In genomic region chr9:92669890-92670708, GRCh38 we compare ENCODE assay signal across 8 cellular contexts. TPM values are rescaled to one million over a fixed set of nuclear protein-coding genes. Genes with fewer than 3 reads are reported as not detected.
DNase-seq lines count a peak whose midpoint lies in the region; ATAC-seq and TF ChIP-seq lines count a peak whose summit lies in the region.

TSS of gene IPPK (minus strand) at chr9:92670131. CDS start at chr9:92669988, 143 bp downstream.

- H4K20me1 ChIP-seq in KMS-11 (ENCODE audit: insufficient read depth), result no peaks in the 10 kb centered on the region

- H3K4me3 ChIP-seq in KMS-11 (IDR thresholded peaks at IDR 0.05; ENCODE audit: insufficient read depth, low read depth, low read length) (no peak within 1 kb of the TSS), Panc1 (ENCODE audit: low read depth in 2 of 2, low read length in 2 of 2) (peak within 1 kb of the TSS; percentile 92 to 98), esophagus (ENCODE audit: low read depth in 1 of 2, low read length in 2 of 2) (peak within 1 kb of the TSS; percentile 72 to 96), mucosa of stomach (ENCODE audit: low read length) (peak within 1 kb of the TSS; percentile 97)

- H3K9ac ChIP-seq in KMS-11 (peak within 1 kb of the TSS; percentile 64; the same call in 1 of the 2 replicates), mucosa of stomach (ENCODE audit: low read length) (peak within 1 kb of the TSS; percentile 79)

- peak within 1 kb of the TSS; percentile 70 for H3K4me2 ChIP-seq in KMS-11

- in situ Hi-C loops in Panc1 (cut with HindIII; ENCODE audit: low pct_unique_long_range_greater_than_20kb, low sequenced_read_pairs), result no loop called here

- H3K4me1 ChIP-seq in KMS-11 (ENCODE audit: low read depth, poor library complexity, severe bottlenecking) (peaks cover 21% of the 10 kb centered on the region), Panc1 (ENCODE audit: control insufficient read depth, insufficient read depth, low read length) (peaks cover 5% of the 10 kb centered on the region; the same call in 1 of the 2 replicates), esophagus (ENCODE audit: control insufficient read depth in 2 of 2, insufficient read depth in 2 of 2, low read length in 1 of 2) (peaks cover 5 to 19% of the 10 kb centered on the region in 2 donors), mucosa of stomach (ENCODE audit: control insufficient read depth, insufficient read depth, low read length) (peaks cover 11% of the 10 kb centered on the region)

- POLR2A ChIA-PET in Panc1 (lab: Charles Lee), result interaction anchor here (0.6 kb wide), 1 partner anchor 107 kb away, joined by 7 read pairs; no protein-coding TSS in a partner anchor

- intact Hi-C loops in Panc1 (cut with micrococcal nuclease; ENCODE audit: unreplicated experiment), result no loop called here

- TF ChIP-seq CTCF in KMS-11 (conservative IDR thresholded peaks at IDR 0.05; ENCODE audit: low read depth, low read length) (no peak), Panc1 (IDR thresholded peaks at IDR 0.05) (no peak)

- CTCF ChIA-PET in Panc1 (lab: Charles Lee), result interaction anchor here (1.3 kb wide), 1 partner anchor 121 kb away, joined by 4 read pairs; no protein-coding TSS in a partner anchor

- H3K27me3 ChIP-seq in KMS-11 (ENCODE audit: insufficient read depth, low read depth), result no peaks in the 10 kb centered on the region
- no peaks in the 10 kb centered on the region for H3K27me3 ChIP-seq in Panc1 (ENCODE audit: control insufficient read depth, insufficient read depth, low read length)
- H3K27me3 ChIP-seq in esophagus (ENCODE audit: control insufficient read depth in 1 of 2, insufficient read depth in 2 of 2, low read length in 2 of 2), result no peaks in the 10 kb centered on the region
- no peaks in the 10 kb centered on the region for H3K27me3 ChIP-seq in mucosa of stomach (ENCODE audit: control insufficient read depth, insufficient read depth, low read length)

- H3K27ac ChIP-seq in KMS-11, result peak within 1 kb of the TSS; percentile 44
- peak within 1 kb of the TSS; percentile 96 for H3K27ac ChIP-seq in Panc1 (ENCODE audit: low read length)
- peak within 1 kb of the TSS; percentile 99 to 100 for H3K27ac ChIP-seq in esophagus (ENCODE audit: low read depth in 2 of 2, low read length in 1 of 2)

- peaks cover 49% of the 10 kb centered on the region for H3K79me2 ChIP-seq in KMS-11 (ENCODE audit: insufficient read depth, low read depth)

- H3K9me3 ChIP-seq in Panc1 (ENCODE audit: control insufficient read depth, insufficient read depth, low read depth, low read length) (no peaks in the 10 kb centered on the region), esophagus (ENCODE audit: control insufficient read depth in 2 of 2, insufficient read depth in 1 of 2, low read depth in 1 of 2, low read length in 1 of 2) (no peaks in the 10 kb centered on the region), mucosa of stomach (ENCODE audit: control insufficient read depth, low read length) (no peaks in the 10 kb centered on the region)

- peak within 1 kb of the TSS; percentile 91 for H2AFZ ChIP-seq in KMS-11 (ENCODE audit: low read depth)

- WGBS in esophagus, 2 donors, result 0% methylated on average over 75 of the region's 75 CpGs

- DNase-seq in DMS79 treated with DMSO at 0.1 percent for 48 hours (lab: John Stamatoyannopoulos, UW) (peak; percentile 88), Panc1 (ENCODE audit: low read depth, low spot score) (peak; percentile 76)
- peak; percentile 98 to 99 for DNase-seq in activated T-cell treated with anti-CD3 and anti-CD28 coated beads, Interleukin-2, amount 50 U/mL, for 48 hours
- peak; percentile 97 for DNase-seq in stimulated activated CD8-positive, alpha-beta memory T cell treated with anti-CD3 and anti-CD28 coated beads, Interleukin-4, amount 100 ng/mL, for 48 hours

- ATAC-seq in GM21786 (IDR thresholded peaks at IDR 0.05; ENCODE audit: unreplicated experiment) (peak; percentile 97), Panc1 (peak; percentile 96)

- TSS peak; percentile 97 for BruUV-seq in Panc1 (replicated peaks; lab: Mats Ljungman, UMichigan)

- H3K36me3 ChIP-seq in KMS-11 (ENCODE audit: insufficient read depth), result no peaks in the 10 kb centered on the region
- peaks cover 6% of the 10 kb centered on the region; the same call in 1 of the 2 replicates for H3K36me3 ChIP-seq in Panc1 (ENCODE audit: control insufficient read depth, insufficient read depth, low read length)
- H3K36me3 ChIP-seq in esophagus (ENCODE audit: control insufficient read depth in 2 of 2, insufficient read depth in 2 of 2, low read length in 1 of 2), result peaks cover 0 to 10% of the 10 kb centered on the region in 2 donors
- H3K36me3 ChIP-seq in mucosa of stomach (ENCODE audit: control insufficient read depth, insufficient read depth, low read length), result no peaks in the 10 kb centered on the region

RNA-seq across cellular contexts. Expression of gene IPPK, which starts in this region (rescaled TPM):
- total RNA-seq in Panc1 (2021; ENCODE audit: unreplicated experiment), result 5.4 TPM
- 5.0 TPM for polyA plus RNA-seq in Panc1 (2012; ENCODE audit: insufficient read length)
- 10 to 100 TPM; 18.7 to 41.1 TPM for polyA plus RNA-seq in esophagus

Comparison
In these comparisons a context has a peak if more than half of its experiments do, and no peak if none do; other contexts are left out.
1. H3K27ac ChIP-seq: peak in every context shown above with its lines; median percentile 100 in esophagus; 96 in Panc1; 44 in KMS-11.